1 cellular context compared by ENCODE assay signal in genomic region chr5:149348463-149348862, GRCh38.
TF ChIP-seq lines count a peak whose summit lies in the region.

No MANE protein-coding gene starts in this region.

TF ChIP-seq in HepG2, 621 proteins besides CTCF, POLR2A, EP300 and RAD21:
- TF ChIP-seq ZFP62 (CRISPR knock-in tag; IDR thresholded peaks at IDR 0.05) (no peak), ATF2 (CRISPR knock-in tag; IDR thresholded peaks at IDR 0.05) (no peak), TFE3 (CRISPR knock-in tag; IDR thresholded peaks at IDR 0.05) (no peak), ZNF556 (CRISPR knock-in tag; IDR thresholded peaks at IDR 0.05; ENCODE audit: borderline replicate concordance) (no peak), ZNF720 (CRISPR knock-in tag; IDR thresholded peaks at IDR 0.05) (no peak), PAX8 (CRISPR knock-in tag; IDR thresholded peaks at IDR 0.05; ENCODE audit: borderline replicate concordance) (no peak), RFX1 (IDR thresholded peaks at IDR 0.05) (no peak), TSC22D2 (CRISPR knock-in tag; IDR thresholded peaks at IDR 0.05; ENCODE audit: borderline replicate concordance) (no peak)
